Comparison of ENCODE assay signal across 24 cellular contexts in the genomic region with DNA sequence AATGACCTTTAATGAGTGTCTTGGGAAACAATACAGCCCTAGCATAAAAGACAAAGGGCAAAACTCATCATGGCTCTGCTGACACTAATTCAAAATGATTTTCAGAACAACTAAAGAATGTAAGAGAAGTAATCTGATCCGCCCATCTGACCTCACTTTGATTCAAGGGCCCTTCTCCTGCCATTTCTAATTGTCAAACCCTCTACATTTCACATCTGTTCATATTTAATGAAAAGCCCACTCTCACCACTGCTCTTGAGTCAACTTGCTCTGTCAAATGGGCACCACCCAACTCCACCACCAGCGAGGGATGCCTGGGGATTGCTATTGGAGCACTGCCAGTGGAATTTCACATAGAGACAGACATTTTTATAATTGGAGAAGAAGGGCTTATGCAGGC.
DNase-seq lines count a peak whose midpoint lies in the region; ATAC-seq and TF ChIP-seq lines count a peak whose summit lies in the region.
"Had no signal": no experiment of that assay in that cellular context is flagged by ENCODE, and none has a peak within 500 bp of the region (broad histone marks: within the 10 kb centered on the region; RNA-seq: fewer than 3 reads in every experiment).

No MANE protein-coding gene starts in this region.

- no peaks in the 10 kb centered on the region for H3K27me3 ChIP-seq in neural progenitor cell
- H3K27me3 ChIP-seq in suprapubic skin = no peaks in the 10 kb centered on the region
- no peaks in the 10 kb centered on the region for H3K27me3 ChIP-seq in right lobe of liver
- H3K27me3 ChIP-seq: breast epithelium, foreskin keratinocyte, hepatocyte, SJCRH30, transverse colon had no signal

- no peak overlapping the region for H2AFZ ChIP-seq in neural progenitor cell (replicated peaks)
- H2AFZ ChIP-seq: hepatocyte had no signal

- H4K20me1 ChIP-seq in neural progenitor cell (ENCODE audit: low read depth) = no peaks in the 10 kb centered on the region

- peaks cover 20% of the 10 kb centered on the region for H3K4me1 ChIP-seq in neural progenitor cell
- H3K4me1 ChIP-seq in suprapubic skin = no peaks in the 10 kb centered on the region
- no peaks in the 10 kb centered on the region for H3K4me1 ChIP-seq in right lobe of liver
- H3K4me1 ChIP-seq: breast epithelium, foreskin keratinocyte, SJCRH30, transverse colon had no signal

- no peak for TF ChIP-seq EP300 in suprapubic skin (IDR thresholded peaks at IDR 0.05)

- H3K27me3 Mint-ChIP-seq in neural progenitor cell (ENCODE audit: insufficient read depth, low read depth) = no peaks in the 10 kb centered on the region
- H3K27me3 Mint-ChIP-seq: stimulated activated naive CD8-positive, alpha-beta T cell treated with anti-CD3 and anti-CD28 coated beads, Interleukin-15, Interleukin-2, amounts not matched to agents 100 ng/mL and 50 ng/mL, for 24 hours had no signal

- H3K4me3 Mint-ChIP-seq in neural progenitor cell = no peak overlapping the region
- H3K4me3 Mint-ChIP-seq: CD8-positive, alpha-beta T cell; dendritic cell treated with granulocyte-macrophage colony-stimulating factor and Interleukin-4, amounts not matched to agents 40 ng/mL and 50 ng/mL, for 4 days; stimulated activated naive CD8-positive, alpha-beta T cell treated with anti-CD3 and anti-CD28 coated beads, Interleukin-15, Interleukin-2, amounts not matched to agents 100 ng/mL and 50 ng/mL, for 24 hours; T-helper 17 cell had no signal

- intact Hi-C loops in right lobe of liver (cut with DNase I) = no loop called here

- no peaks in the 10 kb centered on the region for H3K36me3 Mint-ChIP-seq in neural progenitor cell
- H3K36me3 Mint-ChIP-seq: CD8-positive, alpha-beta T cell had no signal

- no peak overlapping the region for H3K9ac ChIP-seq in neural progenitor cell

- 64% methylated on average over 2 of the region's 2 CpGs for WGBS in suprapubic skin
- WGBS in right lobe of liver (ENCODE audit: insufficient coverage, low coverage, low lambda C conversion rate, missing lambda C conversion rate) = 88% methylated on average over 2 of the region's 2 CpGs

- no peak overlapping the region for H3K4me3 ChIP-seq in neural progenitor cell
- H3K4me3 ChIP-seq in suprapubic skin = no peak overlapping the region
- H3K4me3 ChIP-seq in right lobe of liver = no peak overlapping the region
- H3K4me3 ChIP-seq: breast epithelium, hepatocyte, SJCRH30, transverse colon had no signal

- TF ChIP-seq POLR2A in suprapubic skin (IDR thresholded peaks at IDR 0.05) = no peak
- TF ChIP-seq POLR2A in right lobe of liver (IDR thresholded peaks at IDR 0.05) = no peak

- H3K9me3 ChIP-seq in neural progenitor cell (ENCODE audit: low read depth) (no peaks in the 10 kb centered on the region), suprapubic skin (no peaks in the 10 kb centered on the region), right lobe of liver (no peaks in the 10 kb centered on the region)
- H3K9me3 ChIP-seq: breast epithelium, SJCRH30, transverse colon had no signal

- peak; percentile 39 for DNase-seq in NCI-H1092 treated with DMSO at 0.1 percent for 48 hours (lab: John Stamatoyannopoulos, UW)
- peak; percentile 74 for DNase-seq in NCI-H187 treated with DMSO at 0.1 percent for 48 hours (lab: John Stamatoyannopoulos, UW)
- peak; percentile 14 for DNase-seq in NCI-H774 (lab: John Stamatoyannopoulos, UW)
- DNase-seq in neural progenitor cell (ENCODE audit: low spot score) = peak; percentile 19
- DNase-seq in suprapubic skin (ENCODE audit: low spot score in 2 of 2) = no peak
- no peak for DNase-seq in right lobe of liver
- DNase-seq: activated CD4-positive, alpha-beta T cell treated with anti-CD3 and anti-CD28 coated beads, Interleukin-2, amount 50 U/mL, for 1 hour; activated CD8-positive, alpha-beta memory T cell treated with anti-CD3 and anti-CD28 coated beads, Interleukin-2, amount 50 U/mL, for 48 hours; activated gamma-delta T cell; CD8-positive, alpha-beta T cell; foreskin keratinocyte; Kasumi-1; small intestine; stimulated activated CD4-positive, alpha-beta T cell treated with anti-CD3 and anti-CD28 coated beads, Interleukin-2, amount 100 ng/mL, for 48 hours; T-helper 17 cell; transverse colon had no signal

- H3K36me3 ChIP-seq in neural progenitor cell (no peaks in the 10 kb centered on the region), suprapubic skin (no peaks in the 10 kb centered on the region), right lobe of liver (no peaks in the 10 kb centered on the region)
- H3K36me3 ChIP-seq: breast epithelium, SJCRH30, transverse colon had no signal

- H3K9me3 Mint-ChIP-seq in neural progenitor cell = no peaks in the 10 kb centered on the region
- H3K9me3 Mint-ChIP-seq: CD8-positive, alpha-beta T cell; dendritic cell treated with granulocyte-macrophage colony-stimulating factor and Interleukin-4, amounts not matched to agents 40 ng/mL and 50 ng/mL, for 4 days; stimulated activated naive CD8-positive, alpha-beta T cell treated with anti-CD3 and anti-CD28 coated beads, Interleukin-15, Interleukin-2, amounts not matched to agents 100 ng/mL and 50 ng/mL, for 24 hours had no signal

- H3K27ac Mint-ChIP-seq in neural progenitor cell = no peak overlapping the region
- H3K27ac Mint-ChIP-seq: CD8-positive, alpha-beta T cell; dendritic cell treated with granulocyte-macrophage colony-stimulating factor and Interleukin-4, amounts not matched to agents 40 ng/mL and 50 ng/mL, for 4 days; stimulated activated naive CD8-positive, alpha-beta T cell treated with anti-CD3 and anti-CD28 coated beads, Interleukin-15, Interleukin-2, amounts not matched to agents 100 ng/mL and 50 ng/mL, for 24 hours; T-helper 17 cell had no signal

- peaks cover 2% of the 10 kb centered on the region for H3F3A ChIP-seq in neural progenitor cell (ENCODE audit: low read depth)

- H3K79me2 ChIP-seq in neural progenitor cell (ENCODE audit: low read depth) = no peaks in the 10 kb centered on the region
- H3K79me2 ChIP-seq: hepatocyte had no signal

- peak overlapping the region; percentile 15 for H3K4me2 ChIP-seq in neural progenitor cell
- H3K4me2 ChIP-seq: hepatocyte had no signal

- no peak for TF ChIP-seq CTCF in neural progenitor cell (IDR thresholded peaks at IDR 0.05)
- no peak for TF ChIP-seq CTCF in suprapubic skin (IDR thresholded peaks at IDR 0.05)
- no peak for TF ChIP-seq CTCF in right lobe of liver (IDR thresholded peaks at IDR 0.05)

- ATAC-seq in right lobe of liver (no peak), GM18517 (IDR thresholded peaks at IDR 0.05; ENCODE audit: unreplicated experiment) (no peak), GM21723 (IDR thresholded peaks at IDR 0.05; ENCODE audit: unreplicated experiment) (no peak)
- ATAC-seq: CD8-positive, alpha-beta T cell; foreskin keratinocyte; T-helper 17 cell had no signal

- peaks cover 13% of the 10 kb centered on the region for H3K4me1 Mint-ChIP-seq in neural progenitor cell
- H3K4me1 Mint-ChIP-seq: T-helper 17 cell had no signal

- H3K27ac ChIP-seq in neural progenitor cell (no peak overlapping the region), suprapubic skin (no peak overlapping the region), right lobe of liver (no peak overlapping the region)
- H3K27ac ChIP-seq: breast epithelium, foreskin keratinocyte, hepatocyte, SJCRH30, transverse colon, VCaP had no signal

Comparison
In these comparisons a context has a peak if more than half of its experiments do, and no peak if none do; other contexts are left out.
1. DNase-seq: peak in NCI-H1092 treated with DMSO at 0.1 percent for 48 hours (single experiment), NCI-H187 treated with DMSO at 0.1 percent for 48 hours (single experiment), NCI-H774 (single experiment) and neural progenitor cell (single experiment); none in suprapubic skin (0 of 2) and right lobe of liver (0 of 3).